ENCODE assay signal across 1 cellular context in genomic region chr4:73299548-73300280, GRCh38.
A peak's percentile ranks its signal among the peaks of the same experiment; 100 is the strongest.
TF ChIP-seq lines count a peak whose summit lies in the region.

No MANE protein-coding gene starts in this region.

TF ChIP-seq in HepG2, 621 proteins besides CTCF, POLR2A, EP300 and RAD21:
- TF ChIP-seq ZNF138 (CRISPR knock-in tag; IDR thresholded peaks at IDR 0.05; ENCODE audit: low read depth) (no peak), SKI (IDR thresholded peaks at IDR 0.05; ENCODE audit: partially characterized antibody) (no peak), ZFX (CRISPR knock-in tag; IDR thresholded peaks at IDR 0.05; ENCODE audit: low read depth) (peak; percentile 55; the same call in 1 of the 2 replicates), ZFY (CRISPR knock-in tag; IDR thresholded peaks at IDR 0.05) (peak; percentile 15; the same call in 1 of the 2 replicates)
- TF ChIP-seq, protein P1, sequence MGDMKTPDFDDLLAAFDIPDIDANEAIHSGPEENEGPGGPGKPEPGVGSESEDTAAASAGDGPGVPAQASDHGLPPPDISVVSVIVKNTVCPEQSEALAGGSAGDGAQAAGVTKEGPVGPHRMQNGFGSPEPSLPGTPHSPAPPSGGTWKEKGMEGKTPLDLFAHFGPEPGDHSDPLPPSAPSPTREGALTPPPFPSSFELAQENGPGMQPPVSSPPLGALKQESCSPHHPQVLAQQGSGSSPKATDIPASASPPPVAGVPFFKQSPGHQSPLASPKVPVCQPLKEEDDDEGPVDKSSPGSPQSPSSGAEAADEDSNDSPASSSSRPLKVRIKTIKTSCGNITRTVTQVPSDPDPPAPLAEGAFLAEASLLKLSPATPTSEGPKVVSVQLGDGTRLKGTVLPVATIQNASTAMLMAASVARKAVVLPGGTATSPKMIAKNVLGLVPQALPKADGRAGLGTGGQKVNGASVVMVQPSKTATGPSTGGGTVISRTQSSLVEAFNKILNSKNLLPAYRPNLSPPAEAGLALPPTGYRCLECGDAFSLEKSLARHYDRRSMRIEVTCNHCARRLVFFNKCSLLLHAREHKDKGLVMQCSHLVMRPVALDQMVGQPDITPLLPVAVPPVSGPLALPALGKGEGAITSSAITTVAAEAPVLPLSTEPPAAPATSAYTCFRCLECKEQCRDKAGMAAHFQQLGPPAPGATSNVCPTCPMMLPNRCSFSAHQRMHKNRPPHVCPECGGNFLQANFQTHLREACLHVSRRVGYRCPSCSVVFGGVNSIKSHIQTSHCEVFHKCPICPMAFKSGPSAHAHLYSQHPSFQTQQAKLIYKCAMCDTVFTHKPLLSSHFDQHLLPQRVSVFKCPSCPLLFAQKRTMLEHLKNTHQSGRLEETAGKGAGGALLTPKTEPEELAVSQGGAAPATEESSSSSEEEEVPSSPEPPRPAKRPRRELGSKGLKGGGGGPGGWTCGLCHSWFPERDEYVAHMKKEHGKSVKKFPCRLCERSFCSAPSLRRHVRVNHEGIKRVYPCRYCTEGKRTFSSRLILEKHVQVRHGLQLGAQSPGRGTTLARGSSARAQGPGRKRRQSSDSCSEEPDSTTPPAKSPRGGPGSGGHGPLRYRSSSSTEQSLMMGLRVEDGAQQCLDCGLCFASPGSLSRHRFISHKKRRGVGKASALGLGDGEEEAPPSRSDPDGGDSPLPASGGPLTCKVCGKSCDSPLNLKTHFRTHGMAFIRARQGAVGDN (CRISPR knock-in tag; IDR thresholded peaks at IDR 0.05): peak; percentile 31; the same call in 1 of the 2 replicates
